1 cellular context compared by ENCODE assay signal in genomic region chr2:241282553-241282952, GRCh38.
TF ChIP-seq lines count a peak whose summit lies in the region.

No MANE protein-coding gene starts in this region.

TF ChIP-seq in WTC11, 78 proteins besides CTCF, POLR2A, EP300 and RAD21 (continued from another document):
- no peak for TF ChIP-seq ATF6 (CRISPR knock-in tag; IDR thresholded peaks at IDR 0.05)
- no peak for TF ChIP-seq ZNF219 (CRISPR knock-in tag; IDR thresholded peaks at IDR 0.05; ENCODE audit: borderline replicate concordance)
- no peak for TF ChIP-seq GABPB1 (CRISPR knock-in tag; IDR thresholded peaks at IDR 0.05)
- TF ChIP-seq JAZF1 (CRISPR knock-in tag; IDR thresholded peaks at IDR 0.05) = no peak
- TF ChIP-seq STAT6 (CRISPR knock-in tag; conservative IDR thresholded peaks at IDR 0.05; ENCODE audit: low read depth) = no peak
- no peak for TF ChIP-seq AR (CRISPR knock-in tag; IDR thresholded peaks at IDR 0.05)
TF ChIP-seq in WTC11: peak in this region for 0.
